ENCODE assay signal across 8 cellular contexts in genomic region chr6:8707956-8708772, GRCh38.
DNase-seq lines count a peak whose midpoint lies in the region; ATAC-seq, FAIRE-seq and TF ChIP-seq lines count a peak whose summit lies in the region.

No MANE protein-coding gene starts in this region.

- H3K4me1 ChIP-seq in kidney (ENCODE audit: control insufficient read depth in 1 of 2, insufficient read depth in 1 of 2, low read depth in 1 of 2, low read length in 2 of 2): no peaks in the 10 kb centered on the region

- no peak for TF ChIP-seq POLR2A in GM12891 (IDR thresholded peaks at IDR 0.05; ENCODE audit: low read depth, low read length)

- no peaks in the 10 kb centered on the region for H3K9me3 Mint-ChIP-seq in WTC11

- TF ChIP-seq CTCF in WTC11 (IDR thresholded peaks at IDR 0.05) (no peak), kidney (IDR thresholded peaks at IDR 0.05; ENCODE audit: borderline replicate concordance, extremely low read depth, insufficient read depth) (peak; percentile 42)

- DNase-seq in EH (ENCODE audit: low read depth) (peak; percentile 33), NCI-H1092 treated with DMSO at 0.1 percent for 48 hours (lab: John Stamatoyannopoulos, UW) (peak; percentile 36), WTC11 (ENCODE audit: low spot score) (no peak), kidney (no peak), NCI-H446 treated with DMSO at 0.1 percent for 48 hours (lab: John Stamatoyannopoulos, UW) (no peak), GF-D8 (lab: John Stamatoyannopoulos, UW) (no peak), GM12891 (ENCODE audit: insufficient read length, low spot score) (no peak)
- DNase-seq in activated CD8-positive, alpha-beta memory T cell treated with anti-CD3 and anti-CD28 coated beads for 24 hours: no peak

- ATAC-seq in WTC11: peak; percentile 70

- H3K4me3 ChIP-seq in kidney (ENCODE audit: low read length in 2 of 2): peak overlapping the region; percentile 8 to 48

- POLR2A ChIA-PET in WTC11 (lab: Charles Lee): interaction anchor here (0.6 kb wide), 1 partner anchor 543 kb away, joined by 3 read pairs; no protein-coding TSS in a partner anchor

- H3K9ac ChIP-seq in kidney (ENCODE audit: low read length in 2 of 2): no peak overlapping the region

- H3K27ac Mint-ChIP-seq in WTC11: no peak overlapping the region

- H3K4me3 Mint-ChIP-seq in WTC11: no peak overlapping the region

- intact Hi-C loops in kidney (cut with DNase I): no loop called here

- H3K27ac ChIP-seq in kidney (ENCODE audit: low read depth in 2 of 2, low read length in 2 of 2): no peak overlapping the region

- no peaks in the 10 kb centered on the region for H3K36me3 Mint-ChIP-seq in WTC11

- H3K36me3 ChIP-seq in kidney (ENCODE audit: control insufficient read depth in 1 of 2, insufficient read depth in 2 of 2, low read length in 2 of 2): no peaks in the 10 kb centered on the region

- no peaks in the 10 kb centered on the region for H3K27me3 Mint-ChIP-seq in WTC11 (ENCODE audit: low read depth)

- H3K4me1 Mint-ChIP-seq in WTC11: peaks cover 5% of the 10 kb centered on the region; the same call in 1 of the 2 replicates

- FAIRE-seq in kidney (lab: Jason Lieb, UNC) (no peak), GM12891 (lab: Jason Lieb, UNC) (no peak)

- H3K9me3 ChIP-seq in kidney (ENCODE audit: control insufficient read depth in 1 of 2, low read length in 2 of 2): no peaks in the 10 kb centered on the region

- CTCF ChIA-PET in WTC11 (lab: Charles Lee): no interaction called here

TF ChIP-seq in WTC11, 78 proteins besides CTCF, POLR2A, EP300 and RAD21:
- TF ChIP-seq ZNF263 (CRISPR knock-in tag; IDR thresholded peaks at IDR 0.05; ENCODE audit: low read depth): no peak

TF ChIP-seq in GM12891, 5 proteins besides CTCF, POLR2A, EP300 and RAD21:
- TF ChIP-seq SPI1 (IDR thresholded peaks at IDR 0.05; ENCODE audit: low read depth, low read length) (no peak), POU2F2 (IDR thresholded peaks at IDR 0.05; ENCODE audit: low read depth, low read length) (no peak)

Comparison
In these comparisons a context has a peak if more than half of its experiments do, and no peak if none do; other contexts are left out.
1. DNase-seq: peak in EH (single experiment) and NCI-H1092 treated with DMSO at 0.1 percent for 48 hours (single experiment); none in WTC11 (single experiment), kidney (single experiment), NCI-H446 treated with DMSO at 0.1 percent for 48 hours (single experiment), activated CD8-positive, alpha-beta memory T cell treated with anti-CD3 and anti-CD28 coated beads for 24 hours (single experiment), GF-D8 (single experiment) and GM12891 (single experiment).